20 cellular contexts compared by ENCODE assay signal in genomic region chr1:17110555-17110926, GRCh38. TPM values are rescaled to one million over a fixed set of nuclear protein-coding genes. Genes with fewer than 3 reads are reported as not detected.
DNase-seq lines count a peak whose midpoint lies in the region; TF ChIP-seq lines count a peak whose summit lies in the region.
"Had no signal": no experiment of that assay in that cellular context is flagged by ENCODE, and none has a peak within 500 bp of the region (broad histone marks: within the 10 kb centered on the region; RNA-seq: fewer than 3 reads in every experiment).

No MANE protein-coding gene starts in this region.

- no peaks in the 10 kb centered on the region for H3K9me2 ChIP-seq in hepatocyte (replicated peaks; ENCODE audit: insufficient read depth)

- no peak for TF ChIP-seq CTCF in breast epithelium (IDR thresholded peaks at IDR 0.05)
- TF ChIP-seq CTCF in mammary epithelial cell (conservative IDR thresholded peaks at IDR 0.05 in 1 of 2, IDR thresholded peaks at IDR 0.05 in 1 of 2; ENCODE audit: extremely low read depth in 1 of 2, insufficient read depth in 1 of 2, low read depth in 1 of 2, low read length in 2 of 2): no peak
- TF ChIP-seq CTCF in hepatocyte (IDR thresholded peaks at IDR 0.05; ENCODE audit: poor library complexity): no peak
- no peak for TF ChIP-seq CTCF in osteoblast (IDR thresholded peaks at IDR 0.05; ENCODE audit: extremely low read depth, low read depth, low read length)
- no peak for TF ChIP-seq CTCF in transverse colon (IDR thresholded peaks at IDR 0.05)

- dilution Hi-C loops in mammary epithelial cell (cut with HindIII; ENCODE audit: low sequenced_read_pairs): loop anchor here (5.0 kb wide), 2 partner anchors 43 to 98 kb away; partner anchors contain the start of gene ATP13A2

- H2AFZ ChIP-seq in mammary epithelial cell (ENCODE audit: low read depth, low read length) (no peak overlapping the region), hepatocyte (no peak overlapping the region), osteoblast (ENCODE audit: low read length) (no peak overlapping the region)

- H3K9ac ChIP-seq in mammary epithelial cell (ENCODE audit: insufficient read depth, low read length): no peak overlapping the region

- 32% methylated on average over 2 of the region's 2 CpGs for whole genome bisulfite sequencing in mammary epithelial cell (ENCODE audit: low coverage, missing lambda C conversion rate)
- 95% methylated on average over 2 of the region's 2 CpGs for WGBS in hepatocyte (ENCODE audit: low lambda C conversion rate, missing lambda C conversion rate)
- 58 to 63% methylated on average over 2 of the region's 2 CpGs for WGBS in transverse colon (ENCODE audit: low coverage in 1 of 2), 2 donors

- DNase-seq in breast epithelium (ENCODE audit: low spot score in 2 of 2): no peak
- DNase-seq in mammary epithelial cell: no peak
- DNase-seq in hepatocyte (ENCODE audit: low spot score): no peak
- peak; percentile 75 for DNase-seq in osteoblast (ENCODE audit: insufficient read length, low spot score, missing footprints)
- DNase-seq in transverse colon: no peak
- no peak for DNase-seq in Ammon's horn (ENCODE audit: low spot score)
- DNase-seq in epidermal melanocyte (ENCODE audit: insufficient read length, low spot score): no peak
- DNase-seq in stimulated activated naive CD4-positive, alpha-beta T cell treated with Interleukin-2 at 50 U/mL for 16 hours (lab: John Stamatoyannopoulos, UW): no peak
- DNase-seq: BE2C; CD4-positive, CD25-positive, alpha-beta regulatory T cell; COR-L47; GF-D8; NCI-H1105; NCI-H1694; NCI-H2081 treated with DMSO at 0.1 percent for 48 hours; NCI-H524; NCI-H82 had no signal

- peak overlapping the region; percentile 25 to 65 for H3K27ac ChIP-seq in breast epithelium
- H3K27ac ChIP-seq in mammary epithelial cell (ENCODE audit: insufficient read depth, low read depth, low read length): no peak overlapping the region
- H3K27ac ChIP-seq in hepatocyte: peak overlapping the region; percentile 92
- H3K27ac ChIP-seq in osteoblast (ENCODE audit: low read depth, low read length): no peak overlapping the region
- H3K27ac ChIP-seq in transverse colon: peak overlapping the region; percentile 78 to 89 (median 86)
- H3K27ac ChIP-seq: RWPE1 had no signal

- H3K27me3 ChIP-seq in breast epithelium: no peaks in the 10 kb centered on the region
- H3K27me3 ChIP-seq in mammary epithelial cell (ENCODE audit: insufficient read depth, low read length): no peaks in the 10 kb centered on the region
- H3K27me3 ChIP-seq in hepatocyte: no peaks in the 10 kb centered on the region
- H3K27me3 ChIP-seq in osteoblast (ENCODE audit: insufficient read depth, low read length): peaks cover 27% of the 10 kb centered on the region
- no peaks in the 10 kb centered on the region for H3K27me3 ChIP-seq in transverse colon
- H3K27me3 ChIP-seq: BE2C had no signal

- no peaks in the 10 kb centered on the region for H4K20me1 ChIP-seq in mammary epithelial cell (ENCODE audit: insufficient read depth, low read length)
- H4K20me1 ChIP-seq in hepatocyte (ENCODE audit: insufficient read depth, poor library complexity, severe bottlenecking): no peaks in the 10 kb centered on the region
- no peaks in the 10 kb centered on the region for H4K20me1 ChIP-seq in osteoblast (ENCODE audit: insufficient read depth, low read length)

- H3K4me1 ChIP-seq in breast epithelium (no peaks in the 10 kb centered on the region), mammary epithelial cell (ENCODE audit: insufficient read depth, low read length) (peaks cover 13% of the 10 kb centered on the region), hepatocyte (ENCODE audit: insufficient read depth) (peaks cover 17% of the 10 kb centered on the region), osteoblast (ENCODE audit: insufficient read depth, low read length) (no peaks in the 10 kb centered on the region), transverse colon (peaks cover 17 to 79% (median 48%) of the 10 kb centered on the region in 4 donors)
- H3K4me1 ChIP-seq: BE2C had no signal

- BruUV-seq in mammary epithelial cell (replicated peaks; lab: Mats Ljungman, UMichigan): no TSS peak

- H3K4me3 ChIP-seq in breast epithelium: no peak overlapping the region
- no peak overlapping the region for H3K4me3 ChIP-seq in mammary epithelial cell (replicated peaks in 1 of 3; ENCODE audit: insufficient read depth in 1 of 3, low read depth in 2 of 3, low read length in 3 of 3)
- H3K4me3 ChIP-seq in hepatocyte: no peak overlapping the region
- H3K4me3 ChIP-seq in osteoblast (ENCODE audit: insufficient read depth, low read length): no peak overlapping the region
- H3K4me3 ChIP-seq in transverse colon: no peak overlapping the region
- H3K4me3 ChIP-seq: K562 had no signal

- in situ Hi-C loops in mammary epithelial cell (cut with MboI; ENCODE audit: low sequenced_read_pairs in 2 of 2) (no loop called here), transverse colon (cut with MboI; ENCODE audit: low pct_ligation_motif_present in 1 of 4, low pct_unique_long_range_greater_than_20kb in 1 of 4, low sequenced_read_pairs in 3 of 4) (no loop called here)

- intact Hi-C loops in breast epithelium (cut with DNase I; ENCODE audit: low total_unique reads): no loop called here
- intact Hi-C loops in mammary epithelial cell (cut with micrococcal nuclease): no loop called here
- intact Hi-C loops in transverse colon (cut with DNase I; ENCODE audit: low total_unique reads): no loop called here

- CTCF ChIA-PET in mammary epithelial cell (lab: Charles Lee; ENCODE audit: low non-redundant PET): no interaction called here

- TF ChIP-seq POLR2A in breast epithelium (IDR thresholded peaks at IDR 0.05): no peak
- no peak for TF ChIP-seq POLR2A in transverse colon (IDR thresholded peaks at IDR 0.05)

- no peak for TF ChIP-seq EP300 in transverse colon (IDR thresholded peaks at IDR 0.05; ENCODE audit: low read depth)

- no peaks in the 10 kb centered on the region for H3K9me3 ChIP-seq in breast epithelium
- no peaks in the 10 kb centered on the region for H3K9me3 ChIP-seq in mammary epithelial cell (replicated peaks; ENCODE audit: insufficient read depth, low read length)
- no peaks in the 10 kb centered on the region for H3K9me3 ChIP-seq in hepatocyte (ENCODE audit: low read depth)
- H3K9me3 ChIP-seq in osteoblast (ENCODE audit: low read depth, low read length): no peaks in the 10 kb centered on the region
- no peaks in the 10 kb centered on the region for H3K9me3 ChIP-seq in transverse colon
- H3K9me3 ChIP-seq: BE2C had no signal

- H3K4me2 ChIP-seq in mammary epithelial cell (ENCODE audit: insufficient read depth, low read depth, low read length) (no peak overlapping the region), hepatocyte (peak overlapping the region; percentile 60), osteoblast (ENCODE audit: insufficient read depth, low read length) (no peak overlapping the region)

- no peaks in the 10 kb centered on the region for H3K79me2 ChIP-seq in mammary epithelial cell (ENCODE audit: insufficient read depth, low read length)
- no peaks in the 10 kb centered on the region for H3K79me2 ChIP-seq in hepatocyte
- no peaks in the 10 kb centered on the region for H3K79me2 ChIP-seq in osteoblast (ENCODE audit: insufficient read depth, low read length)

- H3K36me3 ChIP-seq in breast epithelium: no peaks in the 10 kb centered on the region
- H3K36me3 ChIP-seq in mammary epithelial cell (ENCODE audit: insufficient read depth, low read length): no peaks in the 10 kb centered on the region
- no peaks in the 10 kb centered on the region for H3K36me3 ChIP-seq in hepatocyte (replicated peaks; ENCODE audit: insufficient read depth, low read depth)
- no peaks in the 10 kb centered on the region for H3K36me3 ChIP-seq in osteoblast (ENCODE audit: insufficient read depth, low read length)
- no peaks in the 10 kb centered on the region for H3K36me3 ChIP-seq in transverse colon
- H3K36me3 ChIP-seq: BE2C had no signal

RNA-seq across cellular contexts. Expression of gene PADI2, which starts 8.7 kb away (rescaled TPM):
- total RNA-seq in breast epithelium: 10 to 100 TPM in 1 of 3 donors, 1 to 10 TPM in 1, under 1 TPM in 1; 0.32 to 29.4 (median 9.2) TPM
- 1 to 10 TPM; 1.3 to 2.2 TPM for total RNA-seq in mammary epithelial cell
- 0.97 TPM for polyA plus RNA-seq in mammary epithelial cell
- polyA minus RNA-seq in mammary epithelial cell: 4.7 TPM
- 11.3 and 11.7 TPM in 2 replicates for total RNA-seq in hepatocyte
- polyA plus RNA-seq in hepatocyte: 6.8 and 10.6 TPM in 2 replicates
- total RNA-seq in osteoblast: under 0.01 and 0.29 TPM in 2 replicates
- total RNA-seq in transverse colon: 100 to 1,000 TPM; 143 to 285 (median 238) TPM
- total RNA-seq: A172; CD4-positive, CD25-positive, alpha-beta regulatory T cell had no signal

RNA-seq across cellular contexts. Expression of gene SDHB, which starts 56.7 kb away (rescaled TPM):
- 100 to 1,000 TPM in 1 of 3 donors, 10 to 100 TPM in 2; 80.6 to 106 (median 97.7) TPM for total RNA-seq in breast epithelium
- total RNA-seq in mammary epithelial cell: 100 to 1,000 TPM in 1 of 2 donors, 10 to 100 TPM in 1; 73.5 to 106 TPM
- 154 TPM for polyA plus RNA-seq in mammary epithelial cell
- 337 TPM for polyA minus RNA-seq in mammary epithelial cell
- total RNA-seq in hepatocyte: 175 and 181 TPM in 2 replicates
- polyA plus RNA-seq in hepatocyte: 105 and 144 TPM in 2 replicates
- total RNA-seq in osteoblast: 87.6 and 87.8 TPM in 2 replicates
- 100 to 1,000 TPM in 3 of 4 donors, 10 to 100 TPM in 1; 98.7 to 266 (median 153) TPM for total RNA-seq in transverse colon

Comparison
In these comparisons a context has a peak if more than half of its experiments do, and no peak if none do; other contexts are left out.
1. H3K27ac ChIP-seq: peak in breast epithelium (2 of 2), hepatocyte (single experiment) and transverse colon (4 of 4); none in mammary epithelial cell (single experiment) and osteoblast (single experiment).
2. RNA of gene PADI2, which starts 8.7 kb away (total RNA-seq): 143 to 285 TPM in transverse colon; 11.3 to 11.7 TPM in hepatocyte, 0.32 to 29.4 TPM in breast epithelium, 1.3 to 2.2 TPM in mammary epithelial cell and under 0.01 to 0.29 TPM in osteoblast; every median in the first group is over 4 times any median in the second.